Comparison of ENCODE assay signal across 8 cellular contexts in the genomic region with DNA sequence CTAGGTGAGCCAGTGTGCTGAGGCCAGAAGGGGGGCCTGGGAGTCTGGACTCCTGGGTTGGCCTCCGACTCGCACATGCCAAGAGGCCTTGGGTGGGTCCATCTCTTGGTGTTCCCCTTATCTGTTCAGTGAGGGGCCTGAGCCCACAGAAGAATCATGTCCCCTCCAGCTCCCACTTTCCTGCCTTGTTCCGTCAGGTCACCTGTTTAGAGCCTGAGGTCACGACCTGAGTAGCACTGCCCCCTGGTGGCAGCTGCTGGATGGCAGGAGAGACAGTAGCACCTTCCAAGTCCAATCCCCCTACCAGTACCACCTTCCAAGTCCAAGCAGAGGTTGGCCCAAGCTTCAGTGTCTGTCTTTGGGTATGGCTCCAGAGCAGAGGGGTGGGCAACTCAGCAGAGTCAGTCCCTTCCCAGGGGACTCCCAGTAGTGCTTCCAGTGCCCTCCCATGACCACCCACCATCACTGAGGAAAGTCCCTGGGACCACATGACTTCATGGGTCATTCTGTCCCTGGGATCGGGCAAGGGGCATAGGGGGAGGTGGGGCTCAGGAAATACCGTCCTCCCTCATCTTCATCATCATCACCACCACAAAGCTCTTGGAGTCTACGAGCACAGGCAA.
DNase-seq lines count a peak whose midpoint lies in the region; ATAC-seq and TF ChIP-seq lines count a peak whose summit lies in the region.

No MANE protein-coding gene starts in this region.

- no peak overlapping the region for H3K27ac ChIP-seq in gastrocnemius medialis

- in situ Hi-C loops in astrocyte of the cerebellum (cut with HindIII; ENCODE audit: low sequenced_read_pairs) (no loop called here), gastrocnemius medialis (cut with MboI; ENCODE audit: low sequenced_read_pairs in 4 of 4) (no loop called here)

- H3K36me3 ChIP-seq in H7 (replicated peaks; ENCODE audit: control insufficient read depth, insufficient read depth, low read length) (no peaks in the 10 kb centered on the region), mucosa of descending colon (ENCODE audit: low read depth) (no peaks in the 10 kb centered on the region), gastrocnemius medialis (no peaks in the 10 kb centered on the region)

- peak; percentile 55; the same call in 2 of the 3 replicates for ATAC-seq in SK-N-SH treated with all-trans-retinoic acid at 6 μM for 48 hours
- ATAC-seq in mucosa of descending colon: peak; percentile 49
- no peak for ATAC-seq in gastrocnemius medialis
- ATAC-seq in HG02763 (IDR thresholded peaks at IDR 0.05; ENCODE audit: unreplicated experiment): no peak

- DNase-seq in Daoy (ENCODE audit: low read depth) (peak; percentile 50), H7 (peak; percentile 86), astrocyte of the cerebellum (ENCODE audit: low read depth) (no peak), mucosa of descending colon (peak in 2 of 3 donors; percentile 76 to 85), gastrocnemius medialis (no peak), dedifferentiated amniotic fluid mesenchymal stem cell (ENCODE audit: extremely low spot score) (no peak)

- TF ChIP-seq CTCF in astrocyte of the cerebellum (IDR thresholded peaks at IDR 0.05; ENCODE audit: low read depth, low read length, missing control alignments) (peak; percentile 22), mucosa of descending colon (IDR thresholded peaks at IDR 0.05) (peak; percentile 76), gastrocnemius medialis (IDR thresholded peaks at IDR 0.05 in 4 of 5, conservative IDR thresholded peaks at IDR 0.05 in 1 of 5) (peak in 2 of 5 experiments; percentile 6 to 9)

- no peak overlapping the region for H3K4me3 ChIP-seq in H7 (ENCODE audit: insufficient read depth, low read depth, low read length)
- H3K4me3 ChIP-seq in astrocyte of the cerebellum (ENCODE audit: low read depth, low read length): no peak overlapping the region
- no peak overlapping the region for H3K4me3 ChIP-seq in mucosa of descending colon
- H3K4me3 ChIP-seq in gastrocnemius medialis: no peak overlapping the region

- intact Hi-C loops in mucosa of descending colon (cut with DNase I, micrococcal nuclease) (no loop called here), gastrocnemius medialis (cut with DNase I; ENCODE audit: low total_unique reads) (no loop called here)

- H3K9me3 ChIP-seq in mucosa of descending colon (no peaks in the 10 kb centered on the region), gastrocnemius medialis (no peaks in the 10 kb centered on the region)

- H3K4me1 ChIP-seq in mucosa of descending colon (ENCODE audit: low read depth): peaks cover 8% of the 10 kb centered on the region
- H3K4me1 ChIP-seq in gastrocnemius medialis: no peaks in the 10 kb centered on the region

- H3K27me3 ChIP-seq in H7 (ENCODE audit: control insufficient read depth, insufficient read depth, low read length): no peaks in the 10 kb centered on the region; the same call in 1 of the 2 replicates
- no peaks in the 10 kb centered on the region for H3K27me3 ChIP-seq in gastrocnemius medialis

- TF ChIP-seq POLR2A in gastrocnemius medialis (IDR thresholded peaks at IDR 0.05): no peak

TF ChIP-seq in SK-N-SH treated with all-trans-retinoic acid at 6 μM for 48 hours, 23 proteins besides CTCF, POLR2A, EP300 and RAD21:
- TF ChIP-seq GLIS3 (CRISPR knock-in tag; IDR thresholded peaks at IDR 0.05) (no peak), BACH2 (CRISPR knock-in tag; IDR thresholded peaks at IDR 0.05; ENCODE audit: borderline replicate concordance) (no peak), ZFP3 (CRISPR knock-in tag; IDR thresholded peaks at IDR 0.05) (no peak), PATZ1 (CRISPR knock-in tag; IDR thresholded peaks at IDR 0.05; ENCODE audit: borderline replicate concordance) (no peak), ZFP30 (CRISPR knock-in tag; IDR thresholded peaks at IDR 0.05) (no peak), RARB (CRISPR knock-in tag; IDR thresholded peaks at IDR 0.05) (no peak), ZNF8 (CRISPR knock-in tag; IDR thresholded peaks at IDR 0.05) (no peak)
- TF ChIP-seq, protein P1, sequence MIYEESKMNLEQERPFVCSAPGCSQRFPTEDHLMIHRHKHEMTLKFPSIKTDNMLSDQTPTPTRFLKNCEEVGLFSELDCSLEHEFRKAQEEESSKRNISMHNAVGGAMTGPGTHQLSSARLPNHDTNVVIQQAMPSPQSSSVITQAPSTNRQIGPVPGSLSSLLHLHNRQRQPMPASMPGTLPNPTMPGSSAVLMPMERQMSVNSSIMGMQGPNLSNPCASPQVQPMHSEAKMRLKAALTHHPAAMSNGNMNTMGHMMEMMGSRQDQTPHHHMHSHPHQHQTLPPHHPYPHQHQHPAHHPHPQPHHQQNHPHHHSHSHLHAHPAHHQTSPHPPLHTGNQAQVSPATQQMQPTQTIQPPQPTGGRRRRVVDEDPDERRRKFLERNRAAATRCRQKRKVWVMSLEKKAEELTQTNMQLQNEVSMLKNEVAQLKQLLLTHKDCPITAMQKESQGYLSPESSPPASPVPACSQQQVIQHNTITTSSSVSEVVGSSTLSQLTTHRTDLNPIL (CRISPR knock-in tag; IDR thresholded peaks at IDR 0.05; ENCODE audit: low read depth): no peak

Comparison
In these comparisons a context has a peak if more than half of its experiments do, and no peak if none do; other contexts are left out.
1. DNase-seq: peak in Daoy (single experiment), H7 (single experiment) and mucosa of descending colon (2 of 3); none in astrocyte of the cerebellum (single experiment), gastrocnemius medialis (0 of 2) and dedifferentiated amniotic fluid mesenchymal stem cell (single experiment).
2. ATAC-seq: peak in SK-N-SH treated with all-trans-retinoic acid at 6 μM for 48 hours (single experiment) and mucosa of descending colon (single experiment); none in gastrocnemius medialis (0 of 2) and HG02763 (single experiment).